Comparison of ENCODE assay signal across 15 cellular contexts in the genomic region with DNA sequence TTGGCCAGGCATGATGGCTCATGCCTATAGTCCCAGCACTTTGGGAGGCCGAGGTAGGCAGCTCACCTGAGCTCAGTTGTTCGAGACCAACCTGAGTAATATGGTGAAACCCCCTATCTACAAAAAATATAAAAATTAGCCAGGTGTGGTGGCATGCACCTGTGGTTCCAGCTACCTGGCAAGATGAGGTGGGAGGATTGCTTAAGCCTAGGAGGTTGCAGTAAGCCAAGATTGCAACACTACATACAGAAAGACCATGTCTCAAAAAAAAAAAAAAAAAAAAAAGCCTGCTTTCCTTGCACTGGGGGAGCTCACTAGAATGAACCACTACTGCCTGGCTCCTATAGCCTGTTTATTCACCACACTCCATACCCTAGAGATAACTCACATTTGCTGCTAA. TPM values are rescaled to one million over a fixed set of nuclear protein-coding genes. Genes with fewer than 3 reads are reported as not detected.
"Had no signal": no experiment of that assay in that cellular context is flagged by ENCODE, and none has a peak within 500 bp of the region (broad histone marks: within the 10 kb centered on the region; RNA-seq: fewer than 3 reads in every experiment).

No MANE protein-coding gene starts in this region.

- H3K27me3 Mint-ChIP-seq: type B pancreatic cell had no signal

- DNase-seq: dermis blood vessel endothelial cell; erythroblast; foreskin melanocyte; hippocampal formation; naive thymus-derived CD4-positive, alpha-beta T cell; nephron progenitor cell; sigmoid colon; stimulated activated CD4-positive, alpha-beta T cell treated with anti-CD3 and anti-CD28 coated beads, Interleukin-12 subunit alpha, Interleukin-12 subunit beta, amount 100 ng/mL, for 4 hours; stimulated activated naive CD4-positive, alpha-beta T cell treated with Interleukin-2 at 50 U/mL for 16 hours; uterus had no signal

- H3K36me3 Mint-ChIP-seq: naive thymus-derived CD4-positive, alpha-beta T cell; type B pancreatic cell had no signal

- H3K4me3 Mint-ChIP-seq: naive thymus-derived CD4-positive, alpha-beta T cell; nephron progenitor cell; type B pancreatic cell had no signal

- H3K36me3 ChIP-seq: colonic mucosa, heart left ventricle, sigmoid colon, uterus had no signal

- H3K27ac Mint-ChIP-seq: naive thymus-derived CD4-positive, alpha-beta T cell; nephron progenitor cell; type B pancreatic cell had no signal

- H3K9me3 ChIP-seq: colonic mucosa, heart left ventricle, sigmoid colon, uterus had no signal

- H3K4me3 ChIP-seq: colonic mucosa, heart left ventricle, sigmoid colon, skin epidermis, uterus had no signal

- H3K27me3 ChIP-seq: colonic mucosa, heart left ventricle, sigmoid colon, uterus had no signal

- ATAC-seq: naive thymus-derived CD4-positive, alpha-beta T cell had no signal

- H3K4me1 ChIP-seq: colonic mucosa had no signal

- H3K9me3 Mint-ChIP-seq: nephron progenitor cell, type B pancreatic cell had no signal

- H3K27ac ChIP-seq: colonic mucosa, heart left ventricle, sigmoid colon, skin epidermis, uterus had no signal

RNA-seq across cellular contexts. Expression of a gene that starts 52.6 kb away (rescaled TPM):
- total RNA-seq: osteocyte had no signal
